15 cellular contexts compared by ENCODE assay signal in genomic region chr10:132514841-132515521, GRCh38. TPM values are rescaled to one million over a fixed set of nuclear protein-coding genes. Genes with fewer than 3 reads are reported as not detected.
DNase-seq lines count a peak whose midpoint lies in the region; ATAC-seq and TF ChIP-seq lines count a peak whose summit lies in the region.
"Had no signal": no experiment of that assay in that cellular context is flagged by ENCODE, and none has a peak within 500 bp of the region (broad histone marks: within the 10 kb centered on the region; RNA-seq: fewer than 3 reads in every experiment).

No MANE protein-coding gene starts in this region.

- no peak overlapping the region for H2BK120ac ChIP-seq in IMR-90 (ENCODE audit: low read depth, low read length)

- in situ Hi-C loops in IMR-90 (cut with MboI; ENCODE audit: low sequenced_read_pairs): no loop called here

- TF ChIP-seq POLR2A in IMR-90 (IDR thresholded peaks at IDR 0.05; ENCODE audit: low read depth, low read length): no peak

- H2AK5ac ChIP-seq in IMR-90 (ENCODE audit: low read depth, low read length): peak overlapping the region; percentile 50; the same call in 1 of the 2 replicates

- H3K4me2 ChIP-seq in IMR-90 (ENCODE audit: low read depth, low read length): no peak overlapping the region

- peak overlapping the region in 1 of 7 donors; percentile 53 for H3K27ac Mint-ChIP-seq in CD14-positive monocyte
- peak overlapping the region; percentile 84 for H3K27ac Mint-ChIP-seq in progenitor cell of endocrine pancreas
- H3K27ac Mint-ChIP-seq in MCF 10A (ENCODE audit: low read depth, unreplicated experiment): no peak overlapping the region
- H3K27ac Mint-ChIP-seq: activated CD8-positive, alpha-beta T cell treated with anti-CD3 and anti-CD28 coated beads, Interleukin-2, amount 10 ng/mL, durations not matched to agents 7 days and 5 days; activated naive CD4-positive, alpha-beta T cell treated with anti-CD3 and anti-CD28 coated beads, Interleukin-2, amount 10 ng/mL, durations not matched to agents 7 days and 5 days had no signal

- intact Hi-C loops in CD14-positive monocyte (cut with micrococcal nuclease): no loop called here
- intact Hi-C loops in IMR-90 (cut with micrococcal nuclease): loop anchor here (5.0 kb wide), 1 partner anchor 118 kb away; the partner anchor contains the start of gene PWWP2B
- intact Hi-C loops in right cardiac atrium (cut with DNase I): loop anchor here in 1 of 4 donors (10.0 kb wide), 1 partner anchor 120 kb away; no protein-coding TSS in a partner anchor
- intact Hi-C loops in MCF 10A (cut with micrococcal nuclease): no loop called here

- H3K79me1 ChIP-seq in IMR-90 (ENCODE audit: low read depth in 1 of 2, low read length in 2 of 2): peaks cover 0 to 12% of the 10 kb centered on the region in 2 experiments; a peak in 2 of 4 replicates

- H3K36me3 ChIP-seq in IMR-90 (ENCODE audit: control insufficient read depth, insufficient read depth, low read length): no peaks in the 10 kb centered on the region

- dilution Hi-C loops in IMR-90 (cut with HindIII; ENCODE audit: low sequenced_read_pairs, unreplicated experiment): no loop called here

- POLR2A ChIA-PET in IMR-90 (lab: Charles Lee; ENCODE audit: unreplicated experiment) (no interaction called here), MCF 10A (lab: Yijun Ruan, JAX) (no interaction called here)

- peak overlapping the region; percentile 31 to 64 for H3K4me3 Mint-ChIP-seq in CD14-positive monocyte
- H3K4me3 Mint-ChIP-seq in progenitor cell of endocrine pancreas (ENCODE audit: low read depth): no peak overlapping the region
- no peak overlapping the region for H3K4me3 Mint-ChIP-seq in MCF 10A (ENCODE audit: unreplicated experiment)
- H3K4me3 Mint-ChIP-seq: activated CD8-positive, alpha-beta T cell treated with anti-CD3 and anti-CD28 coated beads, Interleukin-2, amount 10 ng/mL, durations not matched to agents 7 days and 5 days; activated naive CD4-positive, alpha-beta T cell treated with anti-CD3 and anti-CD28 coated beads, Interleukin-2, amount 10 ng/mL, durations not matched to agents 7 days and 5 days had no signal

- H4K20me1 ChIP-seq in IMR-90 (ENCODE audit: insufficient read depth, low read length): no peaks in the 10 kb centered on the region

- H4K91ac ChIP-seq in IMR-90 (ENCODE audit: insufficient read depth, low read depth, low read length): no peak overlapping the region

- H2BK20ac ChIP-seq in IMR-90 (ENCODE audit: low read depth, low read length): no peak overlapping the region

- CTCF ChIA-PET in IMR-90 (lab: Yijun Ruan, JAX) (no interaction called here), MCF 10A (lab: Yijun Ruan, JAX) (interaction anchor here (0.6 kb wide), 2 partner anchors 18 to 56 kb away, joined by 3 read pairs; no protein-coding TSS in a partner anchor)

- H3K4me3 ChIP-seq in IMR-90 (ENCODE audit: insufficient read depth, low read depth, low read length) (no peak overlapping the region), right cardiac atrium (ENCODE audit: low read length) (no peak overlapping the region)

- TF ChIP-seq RAD21 in IMR-90 (IDR thresholded peaks at IDR 0.05; ENCODE audit: low read length): no peak

- H3K4ac ChIP-seq in IMR-90 (ENCODE audit: low read depth, low read length): peak overlapping the region; percentile 49; the same call in 1 of the 2 replicates

- ATAC-seq in IMR-90 (ENCODE audit: low read depth): no peak
- no peak for ATAC-seq in right cardiac atrium
- ATAC-seq: activated CD8-positive, alpha-beta T cell treated with anti-CD3 and anti-CD28 coated beads, Interleukin-2, amount 10 ng/mL, durations not matched to agents 7 days and 5 days had no signal

- no peak overlapping the region for H3K14ac ChIP-seq in IMR-90 (replicated peaks; ENCODE audit: low read depth, low read length)

- no peak overlapping the region for H4K8ac ChIP-seq in IMR-90 (ENCODE audit: low read depth in 2 of 2, low read length in 2 of 2)

- H3K36me3 Mint-ChIP-seq in CD14-positive monocyte: no peaks in the 10 kb centered on the region
- H3K36me3 Mint-ChIP-seq in progenitor cell of endocrine pancreas (ENCODE audit: insufficient read depth): no peaks in the 10 kb centered on the region
- H3K36me3 Mint-ChIP-seq in MCF 10A (ENCODE audit: insufficient read depth, unreplicated experiment): no peaks in the 10 kb centered on the region
- H3K36me3 Mint-ChIP-seq: activated naive CD4-positive, alpha-beta T cell treated with anti-CD3 and anti-CD28 coated beads, Interleukin-2, amount 10 ng/mL, durations not matched to agents 7 days and 5 days; naive thymus-derived CD8-positive, alpha-beta T cell had no signal

- BruUV-seq in IMR-90 (replicated peaks; lab: Mats Ljungman, UMichigan) (no TSS peak), MCF 10A (replicated peaks; lab: Mats Ljungman, UMichigan) (no TSS peak)

- H3K9me3 ChIP-seq in IMR-90 (ENCODE audit: control insufficient read depth, insufficient read depth, low read length): no peaks in the 10 kb centered on the region; the same call in 1 of the 2 replicates
- H3K9me3 ChIP-seq in right cardiac atrium (ENCODE audit: control insufficient read depth, low read length): no peaks in the 10 kb centered on the region

- peak overlapping the region; percentile 62 for H2BK5ac ChIP-seq in IMR-90 (ENCODE audit: low read depth, low read length, poor library complexity, severe bottlenecking)

- peak overlapping the region; percentile 55 for H2AFZ ChIP-seq in IMR-90 (replicated peaks; ENCODE audit: low read length, poor library complexity)

- H3K4me1 ChIP-seq in IMR-90 (ENCODE audit: control insufficient read depth, insufficient read depth, low read length) (peaks cover 16% of the 10 kb centered on the region), right cardiac atrium (ENCODE audit: control insufficient read depth, insufficient read depth, low read length) (peaks cover 33% of the 10 kb centered on the region)

- DNase-seq in CD14-positive monocyte (ENCODE audit: low spot score) (no peak), IMR-90 (no peak), right cardiac atrium (peak in 1 of 3 donors; percentile 52), progenitor cell of endocrine pancreas (ENCODE audit: low spot score, unreplicated experiment) (no peak), MCF 10A (ENCODE audit: unreplicated experiment) (no peak), SK-N-DZ (ENCODE audit: low spot score) (no peak), GM19240 (ENCODE audit: insufficient read length, low spot score) (no peak), epidermal melanocyte (ENCODE audit: insufficient read length, low spot score) (no peak)
- DNase-seq: activated CD8-positive, alpha-beta T cell treated with anti-CD3 and anti-CD28 coated beads, Interleukin-2, amount 10 ng/mL, durations not matched to agents 7 days and 5 days; activated naive CD4-positive, alpha-beta T cell treated with anti-CD3 and anti-CD28 coated beads, Interleukin-2, amount 10 ng/mL, durations not matched to agents 7 days and 5 days; EL; Kasumi-1; NCI-H2107; NK-92 treated with Interleukin-12 subunit alpha and Interleukin-12 subunit beta, amount 100 ng/mL, for 24 hours had no signal

- H3K4me1 Mint-ChIP-seq in CD14-positive monocyte (peaks cover 37% of the 10 kb centered on the region), progenitor cell of endocrine pancreas (ENCODE audit: low read depth) (peaks cover 20% of the 10 kb centered on the region), MCF 10A (ENCODE audit: insufficient read depth, unreplicated experiment) (no peaks in the 10 kb centered on the region)
- H3K4me1 Mint-ChIP-seq: activated naive CD4-positive, alpha-beta T cell treated with anti-CD3 and anti-CD28 coated beads, Interleukin-2, amount 10 ng/mL, durations not matched to agents 7 days and 5 days had no signal

- H3K27me3 ChIP-seq in IMR-90 (ENCODE audit: control insufficient read depth, insufficient read depth, low read length) (no peaks in the 10 kb centered on the region), right cardiac atrium (ENCODE audit: control insufficient read depth, insufficient read depth) (no peaks in the 10 kb centered on the region)

- no peak overlapping the region for H2AK9ac ChIP-seq in IMR-90 (replicated peaks; ENCODE audit: low read depth, low read length, poor library complexity)

- 87% methylated on average over 14 of the region's 21 CpGs; no CpG with 5 or more reads in 1 of the 2 experiments for WGBS in IMR-90 (ENCODE audit: extremely low coverage in 2 of 2, insufficient read length in 1 of 2), 2 experiments
- 58% methylated on average over 21 of the region's 21 CpGs for WGBS in right cardiac atrium

- TF ChIP-seq CTCF in CD14-positive monocyte (IDR thresholded peaks at IDR 0.05) (no peak), IMR-90 (conservative IDR thresholded peaks at IDR 0.05; ENCODE audit: low read depth, low read length) (no peak), progenitor cell of endocrine pancreas (IDR thresholded peaks at IDR 0.05; ENCODE audit: unreplicated experiment) (no peak), MCF 10A (IDR thresholded peaks at IDR 0.05; ENCODE audit: unreplicated experiment) (no peak)

- H3K9me3 Mint-ChIP-seq in CD14-positive monocyte: peaks cover 5 to 16% (median 11%) of the 10 kb centered on the region in 7 donors
- H3K9me3 Mint-ChIP-seq in progenitor cell of endocrine pancreas (ENCODE audit: low read depth): no peaks in the 10 kb centered on the region
- H3K9me3 Mint-ChIP-seq in MCF 10A (ENCODE audit: unreplicated experiment): no peaks in the 10 kb centered on the region
- H3K9me3 Mint-ChIP-seq: activated naive CD4-positive, alpha-beta T cell treated with anti-CD3 and anti-CD28 coated beads, Interleukin-2, amount 10 ng/mL, durations not matched to agents 7 days and 5 days had no signal

- H3K23ac ChIP-seq in IMR-90 (ENCODE audit: low read depth, low read length): 0 out of 2 replicates have a peak overlapping the region, but pooled peaks have one; percentile 42

- no peak overlapping the region for H4K5ac ChIP-seq in IMR-90 (ENCODE audit: low read depth, low read length)

- H3K56ac ChIP-seq in IMR-90 (ENCODE audit: extremely low read depth, insufficient read depth, low read length): no peak overlapping the region

- H3K27ac ChIP-seq in IMR-90 (ENCODE audit: insufficient read depth, low read length): no peak overlapping the region
- H3K27ac ChIP-seq in right cardiac atrium (ENCODE audit: low read length): peak overlapping the region; percentile 2

- H3K9me1 ChIP-seq in IMR-90 (ENCODE audit: insufficient read depth, low read length): peaks cover 20% of the 10 kb centered on the region

- H3K27me3 Mint-ChIP-seq in CD14-positive monocyte (ENCODE audit: low read depth in 3 of 3) (peaks cover 2 to 23% (median 11%) of the 10 kb centered on the region in 3 donors), progenitor cell of endocrine pancreas (peaks cover 13% of the 10 kb centered on the region), MCF 10A (ENCODE audit: insufficient read depth, unreplicated experiment) (peaks cover 15% of the 10 kb centered on the region)

- no peak overlapping the region for H3K9ac ChIP-seq in IMR-90 (ENCODE audit: low read depth, low read length)

- no peak overlapping the region for H3K18ac ChIP-seq in IMR-90 (ENCODE audit: low read depth, low read length)

- no peak overlapping the region for H2BK15ac ChIP-seq in IMR-90 (ENCODE audit: low read depth, low read length)

RNA-seq across cellular contexts. Expression of gene INPP5A, which starts 22.6 kb away (rescaled TPM):
- polyA plus RNA-seq in CD14-positive monocyte (1 to 10 TPM in 1 of 2 donors, under 1 TPM in 1; 0.87 to 2.9 TPM), IMR-90 (2012; rRNA removed) (20.6 and 21.4 TPM in 2 replicates), right cardiac atrium (60.0 TPM)
- total RNA-seq in IMR-90 (2012; rRNA removed) (31.7 and 36.7 TPM in 2 replicates), right cardiac atrium (100 to 1,000 TPM in 2 of 4 donors, 10 to 100 TPM in 2; 92.0 to 116 (median 99.2) TPM), progenitor cell of endocrine pancreas (30.0 and 30.6 TPM in 2 replicates), MCF 10A (2022) (14.2 and 14.7 TPM in 2 replicates)
- 15.9 and 20.4 TPM in 2 replicates for polyA plus RNA-seq in IMR-90 (2012; cell fraction: cytosol; rRNA removed)
- polyA plus RNA-seq in IMR-90 (2012; cell fraction: nucleus; rRNA removed; ENCODE audit: low replicate concordance): 12.2 and 16.8 TPM in 2 replicates
- polyA plus RNA-seq in SK-N-DZ (2014; cell fraction: cytosol; rRNA removed): 23.6 and 25.3 TPM in 2 replicates
- 13.8 and 15.2 TPM in 2 replicates for polyA plus RNA-seq in SK-N-DZ (2014; cell fraction: nucleus; rRNA removed)

Comparison
In these comparisons a context has a peak if more than half of its experiments do, and no peak if none do; other contexts are left out.
1. H3K4me3 Mint-ChIP-seq: peak in CD14-positive monocyte (2 of 2); none in progenitor cell of endocrine pancreas (single experiment) and MCF 10A (single experiment).